ENCODE assay signal across 26 cellular contexts in genomic region chr16:89183463-89183862, GRCh38. TPM values are rescaled to one million over a fixed set of nuclear protein-coding genes. Genes with fewer than 3 reads are reported as not detected.
DNase-seq lines count a peak whose midpoint lies in the region; ATAC-seq and TF ChIP-seq lines count a peak whose summit lies in the region.
"Had no signal": no experiment of that assay in that cellular context is flagged by ENCODE, and none has a peak within 500 bp of the region (broad histone marks: within the 10 kb centered on the region; RNA-seq: fewer than 3 reads in every experiment).

No MANE protein-coding gene starts in this region.

- H4K91ac ChIP-seq in trophoblast cell (ENCODE audit: low read depth, low read length): no peak overlapping the region

- H3K9me3 ChIP-seq in AG04450 (ENCODE audit: control insufficient read depth, insufficient read depth, low read length): peaks cover 10% of the 10 kb centered on the region; the same call in 1 of the 2 replicates
- H3K9me3 ChIP-seq in CD4-positive, alpha-beta T cell (ENCODE audit: control insufficient read depth, low read length): no peaks in the 10 kb centered on the region
- no peaks in the 10 kb centered on the region for H3K9me3 ChIP-seq in PC-3 (ENCODE audit: low read length)
- no peaks in the 10 kb centered on the region for H3K9me3 ChIP-seq in endodermal cell (ENCODE audit: control insufficient read depth, low read length)
- peaks cover 9% of the 10 kb centered on the region for H3K9me3 ChIP-seq in trophoblast cell (ENCODE audit: insufficient read depth, low read depth, low read length)
- H3K9me3 ChIP-seq: HAP-1, Peyer's patch had no signal

- H4K20me1 ChIP-seq in PC-3 (ENCODE audit: low read length): no peaks in the 10 kb centered on the region

- H3K79me1 ChIP-seq in trophoblast cell (ENCODE audit: low read length): no peaks in the 10 kb centered on the region

- H3K27ac Mint-ChIP-seq in CD4-positive, alpha-beta T cell: peak overlapping the region; percentile 44
- no peak overlapping the region for H3K27ac Mint-ChIP-seq in endodermal cell
- H3K27ac Mint-ChIP-seq: HFFc6 had no signal

- no peaks in the 10 kb centered on the region for H3F3A ChIP-seq in PC-3 (ENCODE audit: low read length, unreplicated experiment)

- H3K27me3 ChIP-seq in AG04450 (ENCODE audit: control insufficient read depth, insufficient read depth, low read length): peaks cover 33% of the 10 kb centered on the region
- H3K27me3 ChIP-seq in CD4-positive, alpha-beta T cell (ENCODE audit: control insufficient read depth, insufficient read depth, low read length): no peaks in the 10 kb centered on the region
- H3K27me3 ChIP-seq in PC-3 (ENCODE audit: low read length): no peaks in the 10 kb centered on the region
- H3K27me3 ChIP-seq in endodermal cell (ENCODE audit: control insufficient read depth, insufficient read depth, low read length, poor library complexity, severe bottlenecking): no peaks in the 10 kb centered on the region
- H3K27me3 ChIP-seq in trophoblast cell (ENCODE audit: insufficient read depth, low read length): no peaks in the 10 kb centered on the region
- H3K27me3 ChIP-seq: Peyer's patch had no signal

- no peaks in the 10 kb centered on the region for H3K9me3 Mint-ChIP-seq in CD4-positive, alpha-beta T cell
- H3K9me3 Mint-ChIP-seq in endodermal cell: no peaks in the 10 kb centered on the region
- H3K9me3 Mint-ChIP-seq: HFFc6 had no signal

- no peaks in the 10 kb centered on the region for H3K9me2 ChIP-seq in PC-3 (replicated peaks; ENCODE audit: low read length)

- H3K79me2 ChIP-seq in PC-3 (ENCODE audit: low read length) (no peaks in the 10 kb centered on the region), trophoblast cell (ENCODE audit: control insufficient read depth, insufficient read depth, low read length, poor library complexity) (no peaks in the 10 kb centered on the region)

- H3K4me3 ChIP-seq in AG04450 (ENCODE audit: low read depth, low read length) (no peak overlapping the region), PC-3 (ENCODE audit: low read length) (no peak overlapping the region), endodermal cell (ENCODE audit: low read length) (no peak overlapping the region), trophoblast cell (ENCODE audit: low read depth, low read length) (no peak overlapping the region)
- H3K4me3 ChIP-seq: GM23248, HAP-1, Peyer's patch, SK-N-MC had no signal

- WGBS in endodermal cell (ENCODE audit: insufficient coverage in 1 of 2, insufficient read length in 1 of 2), 2 experiments: 78 to 84% methylated on average over 9 to 13 of the region's 13 CpGs
- WGBS in trophoblast cell (ENCODE audit: extremely low coverage, insufficient coverage, insufficient read length): no CpG with 5 or more reads among the region's 13 CpGs

- CTCF ChIA-PET in AG04450 (lab: Charles Lee) (interaction anchor here (0.7 to 1.4 kb wide), 2 partner anchors 16 to 22 kb away, joined by 4 to 5 read pairs; no protein-coding TSS in a partner anchor), PC-3 (lab: Charles Lee) (no interaction called here)
- CTCF ChIA-PET in CD4-positive, alpha-beta T cell (lab: Charles Lee): no interaction called here

- H3K4ac ChIP-seq in trophoblast cell (ENCODE audit: low read depth, low read length): no peak overlapping the region

- H3K9ac ChIP-seq in PC-3 (ENCODE audit: low read length): no peak overlapping the region
- no peak overlapping the region for H3K9ac ChIP-seq in endodermal cell (ENCODE audit: extremely low read depth, low read length, poor library complexity, severe bottlenecking)
- H3K9ac ChIP-seq in trophoblast cell (ENCODE audit: low read length): no peak overlapping the region
- H3K9ac ChIP-seq: GM23248 had no signal

- H2BK5ac ChIP-seq in trophoblast cell (ENCODE audit: low read depth, low read length, poor library complexity): no peak overlapping the region

- H4K12ac ChIP-seq in trophoblast cell (ENCODE audit: low read depth, low read length): no peak overlapping the region

- H3K4me2 ChIP-seq in PC-3 (ENCODE audit: low read length) (no peak overlapping the region), trophoblast cell (ENCODE audit: low read length) (no peak overlapping the region)

- H3K4me1 Mint-ChIP-seq in CD4-positive, alpha-beta T cell (ENCODE audit: low read depth): no peaks in the 10 kb centered on the region
- H3K4me1 Mint-ChIP-seq in endodermal cell: no peaks in the 10 kb centered on the region
- H3K4me1 Mint-ChIP-seq: CD8-positive, alpha-beta memory T cell had no signal

- no peak overlapping the region for H2BK12ac ChIP-seq in trophoblast cell (ENCODE audit: low read length)

- no peak for ATAC-seq in CD4-positive, alpha-beta T cell (ENCODE audit: poor library complexity)
- peak; percentile 37; the same call in 1 of the 2 replicates for ATAC-seq in PC-3

- H3K18ac ChIP-seq in trophoblast cell (ENCODE audit: low read length): no peak overlapping the region

- H3K27ac ChIP-seq in AG04450 (ENCODE audit: low read depth, low read length) (peak overlapping the region; percentile 2), PC-3 (ENCODE audit: low read length) (no peak overlapping the region), endodermal cell (ENCODE audit: low read depth, low read length) (no peak overlapping the region), trophoblast cell (ENCODE audit: low read depth, low read length) (no peak overlapping the region)
- H3K27ac ChIP-seq in CD4-positive, alpha-beta T cell (ENCODE audit: low read depth, low read length): no peak overlapping the region
- H3K27ac ChIP-seq: GM23248, Peyer's patch, SK-N-MC had no signal

- TF ChIP-seq CTCF in AG04450 (IDR thresholded peaks at IDR 0.05; ENCODE audit: low read depth, low read length) (no peak), PC-3 (conservative IDR thresholded peaks at IDR 0.05; ENCODE audit: low read depth, low read length) (peak; percentile 20; the same call in 1 of the 2 replicates), endodermal cell (conservative IDR thresholded peaks at IDR 0.05) (peak; percentile 25)
- no peak for TF ChIP-seq CTCF in CD4-positive, alpha-beta T cell (IDR thresholded peaks at IDR 0.05)

- H3K36me3 ChIP-seq in PC-3 (ENCODE audit: low read depth, low read length) (no peaks in the 10 kb centered on the region), endodermal cell (ENCODE audit: control insufficient read depth, insufficient read depth, low read length) (no peaks in the 10 kb centered on the region), trophoblast cell (ENCODE audit: control insufficient read depth in 1 of 2, insufficient read depth in 2 of 2, low read length in 2 of 2) (no peaks in the 10 kb centered on the region)
- H3K36me3 ChIP-seq: HAP-1, Peyer's patch had no signal

- no peak overlapping the region for H3K14ac ChIP-seq in trophoblast cell (ENCODE audit: low read length)

- no peaks in the 10 kb centered on the region for H3K27me3 Mint-ChIP-seq in CD4-positive, alpha-beta T cell
- peaks cover 9% of the 10 kb centered on the region for H3K27me3 Mint-ChIP-seq in endodermal cell (ENCODE audit: insufficient read depth)
- H3K27me3 Mint-ChIP-seq: IgD-negative memory B cell had no signal

- H2AFZ ChIP-seq in PC-3 (ENCODE audit: low read length) (no peak overlapping the region), trophoblast cell (ENCODE audit: insufficient read depth, low read length, poor library complexity) (no peak overlapping the region)
- H2AFZ ChIP-seq: GM23248 had no signal

- no TSS peak for BruUV-seq in PC-3 (replicated peaks; lab: Mats Ljungman, UMichigan)

- no peaks in the 10 kb centered on the region for H3K4me1 ChIP-seq in PC-3 (ENCODE audit: insufficient read depth, low read length)
- H3K4me1 ChIP-seq in endodermal cell (ENCODE audit: control insufficient read depth, insufficient read depth, low read length): no peaks in the 10 kb centered on the region
- H3K4me1 ChIP-seq in trophoblast cell (ENCODE audit: control insufficient read depth in 1 of 2, insufficient read depth in 2 of 2, low read length in 2 of 2): no peaks in the 10 kb centered on the region
- H3K4me1 ChIP-seq: HAP-1, Peyer's patch had no signal

- no peak overlapping the region for H2AK5ac ChIP-seq in trophoblast cell (ENCODE audit: low read length)

- no peak overlapping the region for H3K4me3 Mint-ChIP-seq in CD4-positive, alpha-beta T cell
- H3K4me3 Mint-ChIP-seq in endodermal cell: no peak overlapping the region
- H3K4me3 Mint-ChIP-seq: CD8-positive, alpha-beta memory T cell; HFFc6 had no signal

- H3K36me3 Mint-ChIP-seq in CD4-positive, alpha-beta T cell (ENCODE audit: low read depth): no peaks in the 10 kb centered on the region
- H3K36me3 Mint-ChIP-seq in endodermal cell (ENCODE audit: low read depth): no peaks in the 10 kb centered on the region
- H3K36me3 Mint-ChIP-seq: CD8-positive, alpha-beta memory T cell; IgD-negative memory B cell had no signal

- intact Hi-C loops in CD4-positive, alpha-beta T cell (cut with DNase I, micrococcal nuclease): no loop called here
- intact Hi-C loops in PC-3 (cut with micrococcal nuclease): no loop called here

- H2BK120ac ChIP-seq in trophoblast cell (ENCODE audit: insufficient read depth, low read length, poor library complexity): no peak overlapping the region

- POLR2A ChIA-PET in AG04450 (lab: Yijun Ruan, JAX): no interaction called here
- POLR2A ChIA-PET in CD4-positive, alpha-beta T cell (lab: Charles Lee): interaction anchor here (1.0 kb wide), 1 partner anchor 9 kb away, joined by 3 read pairs; no protein-coding TSS in a partner anchor
- POLR2A ChIA-PET in PC-3 (lab: Charles Lee; ENCODE audit: unreplicated experiment): no interaction called here

- no peak overlapping the region for H4K8ac ChIP-seq in trophoblast cell (ENCODE audit: low read depth, low read length)

- H3K23ac ChIP-seq in trophoblast cell (ENCODE audit: low read length): no peak overlapping the region

- DNase-seq in AG04450 (ENCODE audit: low read depth, low spot score) (no peak), PC-3 (no peak), endodermal cell (no peak), trophoblast cell (no peak), OCI-M2 (lab: John Stamatoyannopoulos, UW; ENCODE audit: unreplicated experiment) (no peak), kidney tubule cell (ENCODE audit: low spot score) (no peak)
- peak in 1 of 10 experiments; percentile 3 for DNase-seq in CD4-positive, alpha-beta T cell
- DNase-seq: AML-193; C1 segment of cervical spinal cord; CD8-positive, alpha-beta memory T cell; DMS153; DND-41; GM23248; HFFc6; NCI-H1092; NCI-H1417 treated with DMSO at 0.1 percent for 48 hours; NCI-H1694 treated with DMSO at 0.1 percent for 48 hours; NCI-H2081; NCI-H2227 treated with DMSO at 0.1 percent for 48 hours; NCI-H526 treated with DMSO at 0.1 percent for 48 hours; Peyer's patch; SIG-M5 had no signal

RNA-seq across cellular contexts. Expression of gene CDH15, which starts 11.9 kb away (rescaled TPM):
- 0.11 and 0.12 TPM in 2 replicates for polyA plus RNA-seq in AG04450 (2011; rRNA removed)
- polyA minus RNA-seq in AG04450 (2011; rRNA and poly(A)+ RNA removed): not detected in 2 replicates
- total RNA-seq in CD4-positive, alpha-beta T cell: not detected
- 1.5 and 1.9 TPM in 2 replicates for total RNA-seq in PC-3 (2014; rRNA removed)
- under 1 TPM; 0.11 to 0.15 TPM for total RNA-seq in endodermal cell
- polyA plus RNA-seq in endodermal cell (2013, experiment 1 of 2): 0.89 TPM
- polyA plus RNA-seq in endodermal cell (2013, experiment 2 of 2): 0.70 TPM
- 0.07 and 0.10 TPM in 2 replicates for polyA plus RNA-seq in trophoblast cell (2013)
- total RNA-seq: CD8-positive, alpha-beta memory T cell; GM23248; Peyer's patch had no signal
- polyA plus RNA-seq: CD8-positive, alpha-beta memory T cell; IgD-negative memory B cell had no signal

RNA-seq across cellular contexts. Expression of gene SLC22A31, which starts 16.9 kb away (rescaled TPM):
- 0.25 TPM in 1 of 2 replicates, not detected in the other for polyA plus RNA-seq in AG04450 (2011; rRNA removed)
- not detected in 2 replicates for polyA minus RNA-seq in AG04450 (2011; rRNA and poly(A)+ RNA removed)
- total RNA-seq in CD4-positive, alpha-beta T cell: 1 to 10 TPM; 2.1 to 2.9 TPM
- total RNA-seq in PC-3 (2014; rRNA removed) (5.6 and 8.4 TPM in 2 replicates), endodermal cell (10 to 100 TPM in 1 of 2 donors, 1 to 10 TPM in 1; 9.7 to 33.9 TPM)
- polyA plus RNA-seq in endodermal cell (2013, experiment 1 of 2): 1.7 TPM
- polyA plus RNA-seq in endodermal cell (2013, experiment 2 of 2): 1.6 TPM
- polyA plus RNA-seq in trophoblast cell (2013): 2.1 and 2.2 TPM in 2 replicates
- total RNA-seq: CD8-positive, alpha-beta memory T cell; GM23248; HFFc6; NCI-H460 had no signal
- polyA plus RNA-seq: CD8-positive, alpha-beta memory T cell; GM23248; IgD-negative memory B cell had no signal

RNA-seq across cellular contexts. Expression of gene ZNF778, which starts 34.0 kb away (rescaled TPM):
- polyA plus RNA-seq in AG04450 (2011; rRNA removed): 11.3 and 13.1 TPM in 2 replicates
- polyA minus RNA-seq in AG04450 (2011; rRNA and poly(A)+ RNA removed): 11.8 and 22.6 TPM in 2 replicates
- 1 to 10 TPM; 4.0 to 6.7 TPM for total RNA-seq in CD4-positive, alpha-beta T cell
- total RNA-seq in PC-3 (2014; rRNA removed) (15.3 and 17.3 TPM in 2 replicates), endodermal cell (10 to 100 TPM; 13.0 to 16.3 TPM)
- polyA plus RNA-seq in endodermal cell (2013, experiment 1 of 2): 12.3 TPM
- 12.5 TPM for polyA plus RNA-seq in endodermal cell (2013, experiment 2 of 2)
- 11.2 and 13.0 TPM in 2 replicates for polyA plus RNA-seq in trophoblast cell (2013)

Comparison
In these comparisons a context has a peak if more than half of its experiments do, and no peak if none do; other contexts are left out.
1. CTCF ChIP-seq: peak in PC-3 (single experiment) and endodermal cell (single experiment); none in AG04450 (single experiment) and CD4-positive, alpha-beta T cell (single experiment).